ENCODE assay signal across 8 cellular contexts in genomic region chr2:74553892-74554820, GRCh38. TPM values are rescaled to one million over a fixed set of nuclear protein-coding genes. Genes with fewer than 3 reads are reported as not detected.
DNase-seq lines count a peak whose midpoint lies in the region; ATAC-seq and TF ChIP-seq lines count a peak whose summit lies in the region.

DOK1 (plus strand) TSS chr2:74554720; CDS start chr2:74554755, 35 bp downstream.
LOXL3 (minus strand) TSS chr2:74553942; CDS start chr2:74552634, 1,308 bp downstream.

- peak; percentile 41 for TF ChIP-seq POLR2A in ovary (IDR thresholded peaks at IDR 0.05)

- H3K9me3 ChIP-seq in HUES64 (ENCODE audit: insufficient read depth, low read depth, low read length) (no peaks in the 10 kb centered on the region), SK-N-MC (ENCODE audit: low read depth, low read length) (no peaks in the 10 kb centered on the region), ovary (no peaks in the 10 kb centered on the region), thymus (ENCODE audit: control insufficient read depth) (peaks cover 4% of the 10 kb centered on the region)

- H3K9me3 Mint-ChIP-seq in activated naive CD4-positive, alpha-beta T cell treated with anti-CD3 and anti-CD28 coated beads, Interleukin-2, amount 50 U/mL, for 24 hours, result no peaks in the 10 kb centered on the region
- peaks cover 13% of the 10 kb centered on the region for H3K9me3 Mint-ChIP-seq in glutamatergic neuron (ENCODE audit: unreplicated experiment)

- no peaks in the 10 kb centered on the region for H3K36me3 ChIP-seq in HUES64 (ENCODE audit: insufficient read depth, low read length)
- no peaks in the 10 kb centered on the region for H3K36me3 ChIP-seq in SK-N-MC (ENCODE audit: insufficient read depth, low read length)
- no peaks in the 10 kb centered on the region for H3K36me3 ChIP-seq in ovary
- H3K36me3 ChIP-seq in thymus (ENCODE audit: control insufficient read depth, insufficient read depth), result peaks cover 3% of the 10 kb centered on the region

- H3K36me3 Mint-ChIP-seq in activated naive CD4-positive, alpha-beta T cell treated with anti-CD3 and anti-CD28 coated beads, Interleukin-2, amount 50 U/mL, for 24 hours, result no peaks in the 10 kb centered on the region
- peaks cover 9% of the 10 kb centered on the region for H3K36me3 Mint-ChIP-seq in glutamatergic neuron (ENCODE audit: unreplicated experiment)

- WGBS in HUES64, result under 1% methylated on average over 73 of the region's 73 CpGs
- WGBS in ovary, 3 donors, result 0 to 1% (median 0%) methylated on average over 39 to 73 of the region's 73 CpGs
- WGBS in thymus, result 2% methylated on average over 73 of the region's 73 CpGs

- peak; percentile 56 for ATAC-seq in GM21381 (IDR thresholded peaks at IDR 0.05; ENCODE audit: unreplicated experiment)

- no peak for TF ChIP-seq EP300 in ovary (IDR thresholded peaks at IDR 0.05)

- peaks cover 14% of the 10 kb centered on the region; the same call in 1 of the 2 replicates for H3K4me1 ChIP-seq in HUES64 (ENCODE audit: insufficient read depth, low read length)
- peaks cover 10% of the 10 kb centered on the region for H3K4me1 ChIP-seq in ovary (ENCODE audit: insufficient read depth)
- peaks cover 7% of the 10 kb centered on the region for H3K4me1 ChIP-seq in thymus (ENCODE audit: control insufficient read depth, insufficient read depth, low read length)

- intact Hi-C loops in ovary (cut with DNase I), result no loop called here

- peaks cover 9% of the 10 kb centered on the region for H3K4me1 Mint-ChIP-seq in activated naive CD4-positive, alpha-beta T cell treated with anti-CD3 and anti-CD28 coated beads, Interleukin-2, amount 50 U/mL, for 24 hours
- peaks cover 28% of the 10 kb centered on the region for H3K4me1 Mint-ChIP-seq in glutamatergic neuron (ENCODE audit: low read depth, unreplicated experiment)

- H3K27me3 ChIP-seq in HUES64 (ENCODE audit: insufficient read depth, low read length) (peaks cover 51% of the 10 kb centered on the region), ovary (no peaks in the 10 kb centered on the region), thymus (ENCODE audit: control insufficient read depth, insufficient read depth) (peaks cover 35% of the 10 kb centered on the region)

- H3K4me3 ChIP-seq in HUES64 (ENCODE audit: low read length) (peak within 1 kb of the TSS; percentile 95), SK-N-MC (peak within 1 kb of the TSS; percentile 76), ovary (peak within 1 kb of the TSS; percentile 92), thymus (ENCODE audit: low read length) (peak within 1 kb of the TSS; percentile 97)

- H3K27me3 Mint-ChIP-seq in activated naive CD4-positive, alpha-beta T cell treated with anti-CD3 and anti-CD28 coated beads, Interleukin-2, amount 50 U/mL, for 24 hours, result peaks cover 19% of the 10 kb centered on the region
- peaks cover 35% of the 10 kb centered on the region for H3K27me3 Mint-ChIP-seq in glutamatergic neuron (ENCODE audit: unreplicated experiment)

- peak within 1 kb of the TSS; percentile 59 for H3K9ac ChIP-seq in HUES64 (ENCODE audit: low read depth, low read length)
- no peak within 1 kb of the TSS for H3K9ac ChIP-seq in SK-N-MC (ENCODE audit: insufficient read length)

- H3K4me3 Mint-ChIP-seq in activated naive CD4-positive, alpha-beta T cell treated with anti-CD3 and anti-CD28 coated beads, Interleukin-2, amount 50 U/mL, for 24 hours, result peak within 1 kb of the TSS; percentile 95
- H3K4me3 Mint-ChIP-seq in glutamatergic neuron (ENCODE audit: unreplicated experiment), result peak within 1 kb of the TSS; percentile 99

- H3K27ac ChIP-seq in HUES64 (ENCODE audit: low read depth, low read length) (peak within 1 kb of the TSS; percentile 95; the same call in 1 of the 2 replicates), SK-N-MC (no peak within 1 kb of the TSS), ovary (peak within 1 kb of the TSS; percentile 73 to 88), thymus (ENCODE audit: low read depth) (peak within 1 kb of the TSS; percentile 58)

- TF ChIP-seq CTCF in glutamatergic neuron (IDR thresholded peaks at IDR 0.05; ENCODE audit: partially characterized antibody, unreplicated experiment), result no peak
- peak in 1 of 3 donors; percentile 30 for TF ChIP-seq CTCF in ovary (IDR thresholded peaks at IDR 0.05)

- DNase-seq in D341Med (ENCODE audit: low spot score), result peak; percentile 83
- no peak for DNase-seq in SK-N-MC (ENCODE audit: low read depth, low spot score)
- peak; percentile 89 for DNase-seq in glutamatergic neuron
- DNase-seq in ovary, result peak; percentile 89 to 91 (median 91)

- peak within 1 kb of the TSS; percentile 88 for H3K27ac Mint-ChIP-seq in activated naive CD4-positive, alpha-beta T cell treated with anti-CD3 and anti-CD28 coated beads, Interleukin-2, amount 50 U/mL, for 24 hours
- peak within 1 kb of the TSS; percentile 91 for H3K27ac Mint-ChIP-seq in glutamatergic neuron (ENCODE audit: unreplicated experiment)

RNA-seq across cellular contexts. Expression of gene DOK1, which starts in this region (rescaled TPM):
- polyA plus RNA-seq in HUES64 (2013, experiment 1 of 2), result 8.2 TPM
- 8.4 TPM for polyA plus RNA-seq in HUES64 (2013, experiment 2 of 2)
- total RNA-seq in glutamatergic neuron (ENCODE audit: unreplicated experiment) (14.0 TPM), ovary (10 to 100 TPM in 6 of 7 donors, 1 to 10 TPM in 1; 9.4 to 16.0 (median 13.6) TPM)
- polyA plus RNA-seq in ovary (10 to 100 TPM in 1 of 2 donors, 1 to 10 TPM in 1; 6.5 to 11.8 TPM), thymus (17.2 TPM)

RNA-seq across cellular contexts. Expression of gene LOXL3, which starts in this region (rescaled TPM):
- 12.5 TPM for polyA plus RNA-seq in HUES64 (2013, experiment 1 of 2)
- 15.6 TPM for polyA plus RNA-seq in HUES64 (2013, experiment 2 of 2)
- 64.2 TPM for total RNA-seq in glutamatergic neuron (ENCODE audit: unreplicated experiment)
- 1 to 10 TPM; 2.3 to 5.9 (median 4.4) TPM for total RNA-seq in ovary
- polyA plus RNA-seq in ovary, result 1 to 10 TPM; 3.7 to 8.5 TPM
- polyA plus RNA-seq in thymus, result 1.6 TPM
